ENCODE assay signal across 8 cellular contexts in the genomic region with DNA sequence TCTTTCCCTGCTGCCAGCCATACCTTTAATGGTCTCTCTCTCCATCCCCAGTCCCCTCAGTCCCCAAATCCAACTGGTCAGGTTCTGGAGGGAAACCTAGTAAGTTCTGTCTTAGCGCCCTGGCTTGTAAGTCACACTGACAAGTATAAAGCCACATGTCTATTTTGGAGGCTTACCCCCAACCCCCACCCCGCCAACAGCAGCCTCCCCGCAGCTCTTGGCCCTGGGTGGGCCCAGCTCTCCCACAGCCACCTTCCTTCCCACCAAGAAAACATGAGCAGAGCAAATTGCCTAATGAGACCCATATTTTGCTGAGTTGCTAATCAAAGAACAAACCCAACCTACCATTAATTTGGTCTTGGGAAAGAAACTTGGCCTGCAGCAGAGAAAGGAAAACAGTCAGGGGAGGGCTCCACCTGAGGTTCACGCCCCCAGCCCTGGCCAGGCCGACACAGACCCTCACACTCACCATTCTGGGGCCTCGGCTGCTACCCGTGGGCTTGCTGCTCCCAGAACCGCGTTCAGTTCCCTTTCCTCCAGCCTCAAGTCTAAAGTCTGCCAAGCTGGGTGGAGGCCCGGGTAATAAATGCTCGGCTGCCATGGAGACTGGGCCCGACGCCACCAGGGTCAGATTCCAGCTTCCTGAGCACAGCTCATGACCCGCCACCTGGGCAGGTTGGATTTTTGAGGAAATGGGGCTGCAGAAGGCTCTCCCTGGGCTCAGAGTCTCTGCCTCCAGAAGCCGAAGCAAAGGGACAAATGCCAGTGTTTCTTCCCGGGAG. TPM values are rescaled to one million over a fixed set of nuclear protein-coding genes. Genes with fewer than 3 reads are reported as not detected.
DNase-seq lines count a peak whose midpoint lies in the region; ATAC-seq and TF ChIP-seq lines count a peak whose summit lies in the region.

A gene with protein sequence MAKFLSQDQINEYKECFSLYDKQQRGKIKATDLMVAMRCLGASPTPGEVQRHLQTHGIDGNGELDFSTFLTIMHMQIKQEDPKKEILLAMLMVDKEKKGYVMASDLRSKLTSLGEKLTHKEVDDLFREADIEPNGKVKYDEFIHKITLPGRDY (minus strand): TSS at position 557 of the 782 bp plus-strand sequence. CDS start 85 bp downstream, at position 472.

- H3K36me3 ChIP-seq in MG63, result peaks cover 18% of the 10 kb centered on the region

- peaks cover 94% of the 10 kb centered on the region for H3K4me1 Mint-ChIP-seq in dendritic cell treated with granulocyte-macrophage colony-stimulating factor and Interleukin-4, amounts not matched to agents 40 ng/mL and 50 ng/mL, for 4 days (ENCODE audit: low read depth)
- H3K4me1 Mint-ChIP-seq in natural killer cell, result peaks cover 0 to 27% of the 10 kb centered on the region in 2 donors

- no peaks in the 10 kb centered on the region for H3K27me3 Mint-ChIP-seq in dendritic cell treated with granulocyte-macrophage colony-stimulating factor and Interleukin-4, amounts not matched to agents 40 ng/mL and 50 ng/mL, for 4 days
- H3K27me3 Mint-ChIP-seq in natural killer cell (ENCODE audit: low read depth in 2 of 2), result no peaks in the 10 kb centered on the region

- no peaks in the 10 kb centered on the region for H3K9me3 ChIP-seq in MG63

- no peaks in the 10 kb centered on the region for H3K9me3 Mint-ChIP-seq in dendritic cell treated with granulocyte-macrophage colony-stimulating factor and Interleukin-4, amounts not matched to agents 40 ng/mL and 50 ng/mL, for 4 days
- no peaks in the 10 kb centered on the region for H3K9me3 Mint-ChIP-seq in natural killer cell

- H3K36me3 Mint-ChIP-seq in dendritic cell treated with granulocyte-macrophage colony-stimulating factor and Interleukin-4, amounts not matched to agents 40 ng/mL and 50 ng/mL, for 4 days (ENCODE audit: low read depth), result peaks cover 31% of the 10 kb centered on the region
- no peaks in the 10 kb centered on the region for H3K36me3 Mint-ChIP-seq in natural killer cell

- no peak for ATAC-seq in HG02973 (IDR thresholded peaks at IDR 0.05; ENCODE audit: unreplicated experiment)
- no peak for ATAC-seq in activated CD4-positive, CD25-positive, alpha-beta regulatory T cell treated with anti-CD3 and anti-CD28 coated beads, Interleukin-2, amount 50 U/mL, for 24 hours
- no peak for ATAC-seq in natural killer cell

- peak within 1 kb of the TSS; percentile 88 for H3K27ac Mint-ChIP-seq in dendritic cell treated with granulocyte-macrophage colony-stimulating factor and Interleukin-4, amounts not matched to agents 40 ng/mL and 50 ng/mL, for 4 days
- H3K27ac Mint-ChIP-seq in natural killer cell, result no peak within 1 kb of the TSS

- intact Hi-C loops in dendritic cell treated with granulocyte-macrophage colony-stimulating factor and Interleukin-4, amounts not matched to agents 40 ng/mL and 50 ng/mL, for 4 days (cut with micrococcal nuclease), result no loop called here
- intact Hi-C loops in natural killer cell (cut with micrococcal nuclease), result no loop called here

- H3K4me3 ChIP-seq in AG10803 (ENCODE audit: low read length), result no peak within 1 kb of the TSS
- no peak within 1 kb of the TSS for H3K4me3 ChIP-seq in MG63

- no peaks in the 10 kb centered on the region for H3K27me3 ChIP-seq in MG63

- H3K4me3 Mint-ChIP-seq in dendritic cell treated with granulocyte-macrophage colony-stimulating factor and Interleukin-4, amounts not matched to agents 40 ng/mL and 50 ng/mL, for 4 days, result peak within 1 kb of the TSS; percentile 80
- no peak within 1 kb of the TSS for H3K4me3 Mint-ChIP-seq in natural killer cell

- no peak for TF ChIP-seq CTCF in AG10803 (conservative IDR thresholded peaks at IDR 0.05; ENCODE audit: low read length)
- TF ChIP-seq CTCF in natural killer cell (IDR thresholded peaks at IDR 0.05), result no peak

- DNase-seq in AG10803 (ENCODE audit: low read depth) (peak; percentile 54), MG63 (peak; percentile 72), mucosa of gallbladder (ENCODE audit: low spot score) (peak; percentile 90), natural killer cell (no peak)
- no peak for DNase-seq in stimulated activated CD4-positive, alpha-beta T cell treated with anti-CD3 and anti-CD28 coated beads, Interleukin-4, amount 100 ng/mL, for 4 hours

RNA-seq across cellular contexts. Expression of the gene that starts here (rescaled TPM):
- 0.82 and 3.3 TPM in 2 replicates for total RNA-seq in MG63 (2014; rRNA removed; shearing (Covaris generic); ENCODE audit: low replicate concordance)
- total RNA-seq in mucosa of gallbladder (49.2 TPM), natural killer cell (1 to 10 TPM; 2.1 to 3.9 (median 3.7) TPM)

Comparison
In these comparisons a context has a peak if more than half of its experiments do, and no peak if none do; other contexts are left out.
1. RNA of the gene that starts here (total RNA-seq): 49.2 TPM in mucosa of gallbladder (single experiment); 2.1 to 3.9 TPM in natural killer cell and 0.82 to 3.3 TPM in MG63; every median in the first group is over 10 times any median in the second.
2. DNase-seq: peak in AG10803 (single experiment), MG63 (single experiment) and mucosa of gallbladder (single experiment); none in stimulated activated CD4-positive, alpha-beta T cell treated with anti-CD3 and anti-CD28 coated beads, Interleukin-4, amount 100 ng/mL, for 4 hours (0 of 2) and natural killer cell (single experiment).